ENCODE assay signal across 1 cellular context in genomic region chr19:18373892-18374629, GRCh38.
TF ChIP-seq lines count a peak whose summit lies in the region.

No MANE protein-coding gene starts in this region.

TF ChIP-seq in WTC11, 78 proteins besides CTCF, POLR2A, EP300 and RAD21 (continued from another document):
- TF ChIP-seq ATF6 (CRISPR knock-in tag; IDR thresholded peaks at IDR 0.05) (no peak), TP53 (CRISPR knock-in tag; IDR thresholded peaks at IDR 0.05) (peak; percentile 96), GABPB1 (CRISPR knock-in tag; IDR thresholded peaks at IDR 0.05) (peak; percentile 79), ETV6 (CRISPR knock-in tag; IDR thresholded peaks at IDR 0.05) (peak; percentile 94), ZNF232 (CRISPR knock-in tag; IDR thresholded peaks at IDR 0.05) (peak; percentile 64; the same call in 1 of the 2 replicates), USF2 (CRISPR knock-in tag; IDR thresholded peaks at IDR 0.05) (peak; percentile 93), ZNF396 (CRISPR knock-in tag; IDR thresholded peaks at IDR 0.05; ENCODE audit: borderline replicate concordance) (no peak), JUN (CRISPR knock-in tag; IDR thresholded peaks at IDR 0.05) (peak; percentile 35; the same call in 1 of the 2 replicates), ZNF281 (CRISPR knock-in tag; IDR thresholded peaks at IDR 0.05) (peak; percentile 42; the same call in 1 of the 2 replicates), NFYB (CRISPR knock-in tag; conservative IDR thresholded peaks at IDR 0.05; ENCODE audit: low read depth) (no peak; the same call in 1 of the 2 replicates), SMAD3 (CRISPR knock-in tag; IDR thresholded peaks at IDR 0.05; ENCODE audit: borderline replicate concordance) (peak; percentile 32; the same call in 1 of the 2 replicates), NFE2L1 (CRISPR knock-in tag; IDR thresholded peaks at IDR 0.05) (peak; percentile 98), RORB (CRISPR knock-in tag; IDR thresholded peaks at IDR 0.05) (no peak), MLX (CRISPR knock-in tag; IDR thresholded peaks at IDR 0.05) (no peak), ESRRA (CRISPR knock-in tag; IDR thresholded peaks at IDR 0.05; ENCODE audit: borderline replicate concordance) (no peak), CREB1 (CRISPR knock-in tag; IDR thresholded peaks at IDR 0.05) (no peak)
- TF ChIP-seq, protein P1, sequence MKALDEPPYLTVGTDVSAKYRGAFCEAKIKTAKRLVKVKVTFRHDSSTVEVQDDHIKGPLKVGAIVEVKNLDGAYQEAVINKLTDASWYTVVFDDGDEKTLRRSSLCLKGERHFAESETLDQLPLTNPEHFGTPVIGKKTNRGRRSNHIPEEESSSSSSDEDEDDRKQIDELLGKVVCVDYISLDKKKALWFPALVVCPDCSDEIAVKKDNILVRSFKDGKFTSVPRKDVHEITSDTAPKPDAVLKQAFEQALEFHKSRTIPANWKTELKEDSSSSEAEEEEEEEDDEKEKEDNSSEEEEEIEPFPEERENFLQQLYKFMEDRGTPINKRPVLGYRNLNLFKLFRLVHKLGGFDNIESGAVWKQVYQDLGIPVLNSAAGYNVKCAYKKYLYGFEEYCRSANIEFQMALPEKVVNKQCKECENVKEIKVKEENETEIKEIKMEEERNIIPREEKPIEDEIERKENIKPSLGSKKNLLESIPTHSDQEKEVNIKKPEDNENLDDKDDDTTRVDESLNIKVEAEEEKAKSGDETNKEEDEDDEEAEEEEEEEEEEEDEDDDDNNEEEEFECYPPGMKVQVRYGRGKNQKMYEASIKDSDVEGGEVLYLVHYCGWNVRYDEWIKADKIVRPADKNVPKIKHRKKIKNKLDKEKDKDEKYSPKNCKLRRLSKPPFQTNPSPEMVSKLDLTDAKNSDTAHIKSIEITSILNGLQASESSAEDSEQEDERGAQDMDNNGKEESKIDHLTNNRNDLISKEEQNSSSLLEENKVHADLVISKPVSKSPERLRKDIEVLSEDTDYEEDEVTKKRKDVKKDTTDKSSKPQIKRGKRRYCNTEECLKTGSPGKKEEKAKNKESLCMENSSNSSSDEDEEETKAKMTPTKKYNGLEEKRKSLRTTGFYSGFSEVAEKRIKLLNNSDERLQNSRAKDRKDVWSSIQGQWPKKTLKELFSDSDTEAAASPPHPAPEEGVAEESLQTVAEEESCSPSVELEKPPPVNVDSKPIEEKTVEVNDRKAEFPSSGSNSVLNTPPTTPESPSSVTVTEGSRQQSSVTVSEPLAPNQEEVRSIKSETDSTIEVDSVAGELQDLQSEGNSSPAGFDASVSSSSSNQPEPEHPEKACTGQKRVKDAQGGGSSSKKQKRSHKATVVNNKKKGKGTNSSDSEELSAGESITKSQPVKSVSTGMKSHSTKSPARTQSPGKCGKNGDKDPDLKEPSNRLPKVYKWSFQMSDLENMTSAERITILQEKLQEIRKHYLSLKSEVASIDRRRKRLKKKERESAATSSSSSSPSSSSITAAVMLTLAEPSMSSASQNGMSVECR (CRISPR knock-in tag; IDR thresholded peaks at IDR 0.05; ENCODE audit: borderline replicate concordance), result peak; percentile 17; the same call in 1 of the 2 replicates
- TF ChIP-seq, protein P2, sequence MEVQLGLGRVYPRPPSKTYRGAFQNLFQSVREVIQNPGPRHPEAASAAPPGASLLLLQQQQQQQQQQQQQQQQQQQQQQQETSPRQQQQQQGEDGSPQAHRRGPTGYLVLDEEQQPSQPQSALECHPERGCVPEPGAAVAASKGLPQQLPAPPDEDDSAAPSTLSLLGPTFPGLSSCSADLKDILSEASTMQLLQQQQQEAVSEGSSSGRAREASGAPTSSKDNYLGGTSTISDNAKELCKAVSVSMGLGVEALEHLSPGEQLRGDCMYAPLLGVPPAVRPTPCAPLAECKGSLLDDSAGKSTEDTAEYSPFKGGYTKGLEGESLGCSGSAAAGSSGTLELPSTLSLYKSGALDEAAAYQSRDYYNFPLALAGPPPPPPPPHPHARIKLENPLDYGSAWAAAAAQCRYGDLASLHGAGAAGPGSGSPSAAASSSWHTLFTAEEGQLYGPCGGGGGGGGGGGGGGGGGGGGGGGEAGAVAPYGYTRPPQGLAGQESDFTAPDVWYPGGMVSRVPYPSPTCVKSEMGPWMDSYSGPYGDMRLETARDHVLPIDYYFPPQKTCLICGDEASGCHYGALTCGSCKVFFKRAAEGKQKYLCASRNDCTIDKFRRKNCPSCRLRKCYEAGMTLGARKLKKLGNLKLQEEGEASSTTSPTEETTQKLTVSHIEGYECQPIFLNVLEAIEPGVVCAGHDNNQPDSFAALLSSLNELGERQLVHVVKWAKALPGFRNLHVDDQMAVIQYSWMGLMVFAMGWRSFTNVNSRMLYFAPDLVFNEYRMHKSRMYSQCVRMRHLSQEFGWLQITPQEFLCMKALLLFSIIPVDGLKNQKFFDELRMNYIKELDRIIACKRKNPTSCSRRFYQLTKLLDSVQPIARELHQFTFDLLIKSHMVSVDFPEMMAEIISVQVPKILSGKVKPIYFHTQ (CRISPR knock-in tag; IDR thresholded peaks at IDR 0.05), result no peak
- TF ChIP-seq, protein P3, sequence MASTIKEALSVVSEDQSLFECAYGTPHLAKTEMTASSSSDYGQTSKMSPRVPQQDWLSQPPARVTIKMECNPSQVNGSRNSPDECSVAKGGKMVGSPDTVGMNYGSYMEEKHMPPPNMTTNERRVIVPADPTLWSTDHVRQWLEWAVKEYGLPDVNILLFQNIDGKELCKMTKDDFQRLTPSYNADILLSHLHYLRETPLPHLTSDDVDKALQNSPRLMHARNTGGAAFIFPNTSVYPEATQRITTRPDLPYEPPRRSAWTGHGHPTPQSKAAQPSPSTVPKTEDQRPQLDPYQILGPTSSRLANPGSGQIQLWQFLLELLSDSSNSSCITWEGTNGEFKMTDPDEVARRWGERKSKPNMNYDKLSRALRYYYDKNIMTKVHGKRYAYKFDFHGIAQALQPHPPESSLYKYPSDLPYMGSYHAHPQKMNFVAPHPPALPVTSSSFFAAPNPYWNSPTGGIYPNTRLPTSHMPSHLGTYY (CRISPR knock-in tag; IDR thresholded peaks at IDR 0.05), result peak; percentile 65; the same call in 1 of the 2 replicates
- TF ChIP-seq, protein P4, sequence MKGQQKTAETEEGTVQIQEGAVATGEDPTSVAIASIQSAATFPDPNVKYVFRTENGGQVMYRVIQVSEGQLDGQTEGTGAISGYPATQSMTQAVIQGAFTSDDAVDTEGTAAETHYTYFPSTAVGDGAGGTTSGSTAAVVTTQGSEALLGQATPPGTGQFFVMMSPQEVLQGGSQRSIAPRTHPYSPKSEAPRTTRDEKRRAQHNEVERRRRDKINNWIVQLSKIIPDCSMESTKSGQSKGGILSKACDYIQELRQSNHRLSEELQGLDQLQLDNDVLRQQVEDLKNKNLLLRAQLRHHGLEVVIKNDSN (CRISPR knock-in tag; IDR thresholded peaks at IDR 0.05), result peak; percentile 95
- TF ChIP-seq, protein P5, sequence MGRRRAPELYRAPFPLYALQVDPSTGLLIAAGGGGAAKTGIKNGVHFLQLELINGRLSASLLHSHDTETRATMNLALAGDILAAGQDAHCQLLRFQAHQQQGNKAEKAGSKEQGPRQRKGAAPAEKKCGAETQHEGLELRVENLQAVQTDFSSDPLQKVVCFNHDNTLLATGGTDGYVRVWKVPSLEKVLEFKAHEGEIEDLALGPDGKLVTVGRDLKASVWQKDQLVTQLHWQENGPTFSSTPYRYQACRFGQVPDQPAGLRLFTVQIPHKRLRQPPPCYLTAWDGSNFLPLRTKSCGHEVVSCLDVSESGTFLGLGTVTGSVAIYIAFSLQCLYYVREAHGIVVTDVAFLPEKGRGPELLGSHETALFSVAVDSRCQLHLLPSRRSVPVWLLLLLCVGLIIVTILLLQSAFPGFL (CRISPR knock-in tag; IDR thresholded peaks at IDR 0.05; ENCODE audit: borderline replicate concordance), result no peak
- TF ChIP-seq, protein P6, sequence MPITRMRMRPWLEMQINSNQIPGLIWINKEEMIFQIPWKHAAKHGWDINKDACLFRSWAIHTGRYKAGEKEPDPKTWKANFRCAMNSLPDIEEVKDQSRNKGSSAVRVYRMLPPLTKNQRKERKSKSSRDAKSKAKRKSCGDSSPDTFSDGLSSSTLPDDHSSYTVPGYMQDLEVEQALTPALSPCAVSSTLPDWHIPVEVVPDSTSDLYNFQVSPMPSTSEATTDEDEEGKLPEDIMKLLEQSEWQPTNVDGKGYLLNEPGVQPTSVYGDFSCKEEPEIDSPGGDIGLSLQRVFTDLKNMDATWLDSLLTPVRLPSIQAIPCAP (CRISPR knock-in tag; IDR thresholded peaks at IDR 0.05), result no peak
- TF ChIP-seq, protein P7, sequence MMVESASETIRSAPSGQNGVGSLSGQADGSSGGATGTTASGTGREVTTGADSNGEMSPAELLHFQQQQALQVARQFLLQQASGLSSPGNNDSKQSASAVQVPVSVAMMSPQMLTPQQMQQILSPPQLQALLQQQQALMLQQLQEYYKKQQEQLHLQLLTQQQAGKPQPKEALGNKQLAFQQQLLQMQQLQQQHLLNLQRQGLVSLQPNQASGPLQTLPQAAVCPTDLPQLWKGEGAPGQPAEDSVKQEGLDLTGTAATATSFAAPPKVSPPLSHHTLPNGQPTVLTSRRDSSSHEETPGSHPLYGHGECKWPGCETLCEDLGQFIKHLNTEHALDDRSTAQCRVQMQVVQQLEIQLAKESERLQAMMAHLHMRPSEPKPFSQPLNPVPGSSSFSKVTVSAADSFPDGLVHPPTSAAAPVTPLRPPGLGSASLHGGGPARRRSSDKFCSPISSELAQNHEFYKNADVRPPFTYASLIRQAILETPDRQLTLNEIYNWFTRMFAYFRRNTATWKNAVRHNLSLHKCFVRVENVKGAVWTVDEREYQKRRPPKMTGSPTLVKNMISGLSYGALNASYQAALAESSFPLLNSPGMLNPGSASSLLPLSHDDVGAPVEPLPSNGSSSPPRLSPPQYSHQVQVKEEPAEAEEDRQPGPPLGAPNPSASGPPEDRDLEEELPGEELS (CRISPR knock-in tag; IDR thresholded peaks at IDR 0.05), result peak; percentile 88; the same call in 1 of the 2 replicates
